18 cellular contexts compared by ENCODE assay signal in genomic region chr17:1007310-1008007, GRCh38. TPM values are rescaled to one million over a fixed set of nuclear protein-coding genes. Genes with fewer than 3 reads are reported as not detected.
DNase-seq lines count a peak whose midpoint lies in the region; ATAC-seq and TF ChIP-seq lines count a peak whose summit lies in the region.
"Had no signal": no experiment of that assay in that cellular context is flagged by ENCODE, and none has a peak within 500 bp of the region (broad histone marks: within the 10 kb centered on the region; RNA-seq: fewer than 3 reads in every experiment).

No MANE protein-coding gene starts in this region.

- peak overlapping the region; percentile 48 to 95 (median 69) for H3K27ac ChIP-seq in heart left ventricle
- peak overlapping the region; percentile 41 to 53 for H3K27ac ChIP-seq in left lung
- peak overlapping the region in 7 of 8 donors; percentile 2 to 63 (median 42) for H3K27ac ChIP-seq in spleen

- no peaks in the 10 kb centered on the region for H3K27me3 ChIP-seq in heart left ventricle
- H3K27me3 ChIP-seq in left lung: no peaks in the 10 kb centered on the region
- no peaks in the 10 kb centered on the region for H3K27me3 ChIP-seq in spleen (replicated peaks in 1 of 7)
- H3K27me3 ChIP-seq: thyroid gland had no signal

- DNase-seq in heart left ventricle: no peak
- no peak for DNase-seq in cardiac septum (ENCODE audit: low spot score)
- DNase-seq in left lung: no peak
- peak; percentile 57 for DNase-seq in spleen
- no peak for DNase-seq in stimulated activated naive CD4-positive, alpha-beta T cell treated with Interleukin-2 at 50 U/mL for 16 hours (lab: John Stamatoyannopoulos, UW)
- no peak for DNase-seq in retina
- DNase-seq in activated CD8-positive, alpha-beta memory T cell treated with anti-CD3 and anti-CD28 coated beads, Interleukin-2, amount 50 U/mL, for 48 hours: no peak
- DNase-seq: activated CD4-positive, alpha-beta T cell treated with anti-CD3 and anti-CD28 coated beads for 36 hours; activated naive CD4-positive, alpha-beta T cell treated with Interleukin-2 at 50 U/mL for 16 hours; CD4-positive, CD25-positive, alpha-beta regulatory T cell; HCEC 1CT; Karpas-422; NCI-H1105; NCI-H69; nephron progenitor cell; stimulated activated CD4-positive, alpha-beta T cell treated with anti-CD3 and anti-CD28 coated beads, Interleukin-2, amount 100 ng/mL, for 24 hours; thyroid gland had no signal

- 75 to 83% (median 79%) methylated on average over 16 of the region's 16 CpGs for WGBS in heart left ventricle, 4 donors
- WGBS in spleen, 5 donors: 84 to 96% (median 90%) methylated on average over 13 to 16 of the region's 16 CpGs

- intact Hi-C loops in heart left ventricle (cut with DNase I): loop anchor here in 4 of 10 donors (5.0 kb wide), 3 partner anchors 35 to 50 kb away; no protein-coding TSS in a partner anchor
- intact Hi-C loops in cardiac septum (cut with DNase I): no loop called here
- intact Hi-C loops in left lung (cut with DNase I): no loop called here
- intact Hi-C loops in spleen (cut with DNase I; ENCODE audit: low total_unique reads): loop anchor here (10.0 kb wide), 1 partner anchor 47 kb away; no protein-coding TSS in a partner anchor

- TF ChIP-seq CTCF in heart left ventricle (IDR thresholded peaks at IDR 0.05): no peak
- no peak for TF ChIP-seq CTCF in left lung (IDR thresholded peaks at IDR 0.05)
- no peak for TF ChIP-seq CTCF in spleen (IDR thresholded peaks at IDR 0.05 in 8 of 11, conservative IDR thresholded peaks at IDR 0.05 in 3 of 11)

- H3K36me3 ChIP-seq in heart left ventricle: peaks cover 0 to 93% (median 82%) of the 10 kb centered on the region in 9 donors
- H3K36me3 ChIP-seq in left lung: peaks cover 0 to 98% of the 10 kb centered on the region in 2 donors
- H3K36me3 ChIP-seq in spleen: peaks cover 0 to 98% (median 83%) of the 10 kb centered on the region in 6 donors

- H3K4me1 ChIP-seq in heart left ventricle (peaks cover 14 to 94% (median 64%) of the 10 kb centered on the region in 12 donors), left lung (peaks cover 14 to 42% of the 10 kb centered on the region in 2 donors), spleen (peaks cover 12 to 79% (median 52%) of the 10 kb centered on the region in 6 donors)

- H3K4me3 ChIP-seq in heart left ventricle: no peak overlapping the region
- no peak overlapping the region for H3K4me3 ChIP-seq in left lung
- H3K4me3 ChIP-seq in spleen: no peak overlapping the region
- H3K4me3 ChIP-seq: thyroid gland had no signal

- H3K9me3 ChIP-seq in heart left ventricle (no peaks in the 10 kb centered on the region), left lung (no peaks in the 10 kb centered on the region), spleen (no peaks in the 10 kb centered on the region)
- H3K9me3 ChIP-seq: thyroid gland had no signal

- peak in 1 of 4 donors; percentile 3 for ATAC-seq in heart left ventricle
- ATAC-seq in left lung: no peak
- no peak for ATAC-seq in GM19395 (IDR thresholded peaks at IDR 0.05; ENCODE audit: unreplicated experiment)
- ATAC-seq: activated CD4-positive, alpha-beta T cell treated with anti-CD3 and anti-CD28 coated beads for 36 hours had no signal

- TF ChIP-seq POLR2A in heart left ventricle (IDR thresholded peaks at IDR 0.05): no peak
- TF ChIP-seq POLR2A in spleen (IDR thresholded peaks at IDR 0.05): no peak

RNA-seq across cellular contexts. Expression of gene TIMM22, which starts 10.5 kb away (rescaled TPM):
- total RNA-seq in heart left ventricle (10 to 100 TPM; 12.5 to 20.4 (median 16.5) TPM), cardiac septum (17.8 TPM), left lung (10 to 100 TPM; 10.6 to 11.6 TPM), spleen (10 to 100 TPM in 6 of 7 donors, 1 to 10 TPM in 1; 9.7 to 14.3 (median 11.2) TPM)
- polyA plus RNA-seq in heart left ventricle (10 to 100 TPM; 16.0 to 19.8 TPM), spleen (1 to 10 TPM; 5.1 to 8.8 (median 7.0) TPM)

RNA-seq across cellular contexts. Expression of gene NXN, which starts 27.9 kb away (rescaled TPM):
- total RNA-seq in heart left ventricle: 10 to 100 TPM in 8 of 9 donors, 1 to 10 TPM in 1; 8.9 to 20.3 (median 15.8) TPM
- polyA plus RNA-seq in heart left ventricle: 10 to 100 TPM in 1 of 2 donors, 1 to 10 TPM in 1; 8.6 to 14.1 TPM
- total RNA-seq in cardiac septum: 14.3 TPM
- total RNA-seq in left lung: 10 to 100 TPM; 33.8 to 55.4 TPM
- 10 to 100 TPM in 5 of 7 donors, 1 to 10 TPM in 2; 7.2 to 21.4 (median 14.1) TPM for total RNA-seq in spleen
- 1 to 10 TPM; 3.9 to 6.6 (median 5.8) TPM for polyA plus RNA-seq in spleen
